13 cellular contexts compared by ENCODE assay signal in the genomic region with DNA sequence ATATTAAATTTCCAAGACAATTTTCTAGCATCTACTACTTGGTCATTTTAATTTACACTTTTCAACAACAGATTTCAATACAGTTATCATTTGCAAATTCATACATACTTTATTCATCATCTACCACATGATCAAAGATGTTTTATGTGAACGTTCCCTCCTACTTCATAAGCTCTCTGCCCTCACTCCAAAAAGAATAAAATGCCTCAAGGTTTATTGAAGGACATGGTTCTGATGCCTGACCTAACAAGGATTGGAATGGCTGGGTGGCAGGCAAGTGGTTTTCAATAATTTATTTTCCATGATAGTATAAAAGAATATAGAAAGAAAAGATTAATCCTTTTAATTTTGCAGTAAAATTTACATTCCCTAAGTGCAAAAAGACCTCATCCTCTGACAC. TPM values are rescaled to one million over a fixed set of nuclear protein-coding genes. Genes with fewer than 3 reads are reported as not detected.
DNase-seq lines count a peak whose midpoint lies in the region; ATAC-seq and TF ChIP-seq lines count a peak whose summit lies in the region.
"Had no signal": no experiment of that assay in that cellular context is flagged by ENCODE, and none has a peak within 500 bp of the region (broad histone marks: within the 10 kb centered on the region; RNA-seq: fewer than 3 reads in every experiment).

No MANE protein-coding gene starts in this region.

- H3K9me2 ChIP-seq in OCI-LY7 (ENCODE audit: insufficient read depth, low read length) = no peaks in the 10 kb centered on the region

- CTCF ChIA-PET in HEK293 (lab: Yijun Ruan, JAX) = interaction anchor here (0.6 to 1.1 kb wide), 3 partner anchors 44 to 213 kb away, joined by 3 read pairs; no protein-coding TSS in a partner anchor
- CTCF ChIA-PET in OCI-LY7 (lab: Charles Lee; ENCODE audit: unreplicated experiment) = no interaction called here

- H3K4me3 ChIP-seq in HEK293 (ENCODE audit: low read depth, low read length) = peak overlapping the region; percentile 98
- H3K4me3 ChIP-seq in OCI-LY7 (ENCODE audit: low read depth, low read length, poor library complexity, severe bottlenecking) = peak overlapping the region; percentile 91
- H3K4me3 ChIP-seq in gastroesophageal sphincter = no peak overlapping the region
- no peak overlapping the region for H3K4me3 ChIP-seq in tibial nerve
- H3K4me3 ChIP-seq: colonic mucosa had no signal

- peaks cover 17% of the 10 kb centered on the region; the same call in 1 of the 2 replicates for H4K20me1 ChIP-seq in OCI-LY7 (ENCODE audit: insufficient read depth, low read length)

- TF ChIP-seq EP300 in gastroesophageal sphincter (IDR thresholded peaks at IDR 0.05) = no peak
- TF ChIP-seq EP300 in tibial nerve (IDR thresholded peaks at IDR 0.05) = no peak

- peak overlapping the region; percentile 77 for H3K4me2 ChIP-seq in OCI-LY7 (ENCODE audit: low read length)

- H3K27ac ChIP-seq in HEK293 (ENCODE audit: extremely low read depth, low read depth, low read length) (no peak overlapping the region), OCI-LY7 (ENCODE audit: low read depth, low read length, poor library complexity, severe bottlenecking) (no peak overlapping the region), gastroesophageal sphincter (peak overlapping the region in 3 of 4 donors; percentile 98 to 99 (median 98)), tibial nerve (peak overlapping the region in 2 of 4 donors; percentile 98)
- H3K27ac ChIP-seq: colonic mucosa, suprapubic skin had no signal

- intact Hi-C loops in OCI-LY7 (cut with micrococcal nuclease; ENCODE audit: unreplicated experiment) = loop anchor here (5.0 kb wide), 2 partner anchors 67 to 103 kb away; no protein-coding TSS in a partner anchor

- H3K36me3 ChIP-seq in HEK293 (ENCODE audit: control insufficient read depth in 2 of 2, insufficient read depth in 1 of 2, low read length in 2 of 2) (peaks cover 0 to 2% of the 10 kb centered on the region in 2 experiments; a peak in 1 of 3 replicates), OCI-LY7 (ENCODE audit: insufficient read depth, low read length) (peaks cover 38% of the 10 kb centered on the region), gastroesophageal sphincter (no peaks in the 10 kb centered on the region), tibial nerve (no peaks in the 10 kb centered on the region)
- H3K36me3 ChIP-seq: colonic mucosa, suprapubic skin had no signal

- DNase-seq in DMS 273 (lab: John Stamatoyannopoulos, UW; ENCODE audit: unreplicated experiment) (peak; percentile 74), OCI-LY7 (ENCODE audit: low spot score) (no peak), tibial nerve (ENCODE audit: low spot score in 2 of 2) (no peak), glomerular visceral epithelial cell (ENCODE audit: extremely low spot score) (no peak)
- DNase-seq: activated T-cell treated with anti-CD3 and anti-CD28 coated beads, Interleukin-2, amount 50 U/mL, for 48 hours; CD4-positive, alpha-beta memory T cell; colonic mucosa had no signal

- H3K9me3 ChIP-seq in HEK293 (ENCODE audit: control insufficient read depth, insufficient read depth, low read depth, low read length) (no peaks in the 10 kb centered on the region), OCI-LY7 (ENCODE audit: low read length) (no peaks in the 10 kb centered on the region), gastroesophageal sphincter (no peaks in the 10 kb centered on the region), tibial nerve (no peaks in the 10 kb centered on the region)
- H3K9me3 ChIP-seq: colonic mucosa, suprapubic skin had no signal

- POLR2A ChIA-PET in HEK293 (lab: Yijun Ruan, JAX) = interaction anchor here (1.0 kb wide), 1 partner anchor 14 kb away, joined by 3 read pairs; no protein-coding TSS in a partner anchor
- POLR2A ChIA-PET in OCI-LY7 (lab: Charles Lee) = interaction anchor here (0.7 to 0.9 kb wide), 3 partner anchors 17 to 538 kb away, joined by 3 to 4 read pairs (median 4); no protein-coding TSS in a partner anchor

- WGBS in gastroesophageal sphincter (ENCODE audit: low coverage in 1 of 2), 2 donors = 8 to 29% methylated on average over 1 of the region's 1 CpG
- WGBS in tibial nerve, 2 donors = 34 to 37% methylated on average over 1 of the region's 1 CpG

- no peak overlapping the region for H2AFZ ChIP-seq in OCI-LY7 (ENCODE audit: low read length)

- H3K27me3 ChIP-seq in gastroesophageal sphincter (no peaks in the 10 kb centered on the region), tibial nerve (peaks cover 0 to 6% of the 10 kb centered on the region in 2 donors)
- H3K27me3 ChIP-seq: colonic mucosa, suprapubic skin had no signal

- H3K4me1 ChIP-seq in HEK293 (ENCODE audit: control insufficient read depth, insufficient read depth, low read length) (peaks cover 10% of the 10 kb centered on the region; the same call in 1 of the 2 replicates), OCI-LY7 (ENCODE audit: insufficient read depth, low read length, poor library complexity, severe bottlenecking) (peaks cover 43% of the 10 kb centered on the region), gastroesophageal sphincter (peaks cover 0 to 59% (median 0%) of the 10 kb centered on the region in 3 donors), tibial nerve (peaks cover 0 to 23% (median 0%) of the 10 kb centered on the region in 4 donors)
- H3K4me1 ChIP-seq: colonic mucosa had no signal

- TF ChIP-seq POLR2A in gastroesophageal sphincter (IDR thresholded peaks at IDR 0.05) (no peak), tibial nerve (IDR thresholded peaks at IDR 0.05) (no peak)

- ATAC-seq in gastroesophageal sphincter (no peak), GM19324 (IDR thresholded peaks at IDR 0.05; ENCODE audit: low FRiP score, unreplicated experiment) (no peak), GM19467 (IDR thresholded peaks at IDR 0.05; ENCODE audit: unreplicated experiment) (no peak)
- ATAC-seq: HCT116 had no signal

- H3K79me2 ChIP-seq in OCI-LY7 (ENCODE audit: insufficient read depth, low read depth, low read length) = peaks cover 32% of the 10 kb centered on the region

- BruUV-seq in OCI-LY7 (replicated peaks; lab: Mats Ljungman, UMichigan) = no TSS peak

- TF ChIP-seq CTCF in HEK293 (tag by site-specific recombination; IDR thresholded peaks at IDR 0.05) (no peak), OCI-LY7 (conservative IDR thresholded peaks at IDR 0.05; ENCODE audit: low read length) (no peak), gastroesophageal sphincter (IDR thresholded peaks at IDR 0.05) (no peak), tibial nerve (IDR thresholded peaks at IDR 0.05) (no peak)

TF ChIP-seq in HEK293, 187 proteins besides CTCF, POLR2A, EP300 and RAD21:
- TF ChIP-seq ZFHX2 (tag by site-specific recombination; conservative IDR thresholded peaks at IDR 0.05) (no peak), ZFP69B (tag by site-specific recombination; IDR thresholded peaks at IDR 0.05) (no peak), SETDB1 (IDR thresholded peaks at IDR 0.05; ENCODE audit: insufficient read length, low read length) (no peak), PRDM6 (tag by site-specific recombination; IDR thresholded peaks at IDR 0.05) (peak; percentile 40; the same call in 1 of the 2 replicates), FEZF1 (tag by site-specific recombination; IDR thresholded peaks at IDR 0.05) (0 out of 2 replicates have a peak, but pooled peaks have one; percentile 18)

RNA-seq across cellular contexts. Expression of gene CDKN2C, which starts 5.4 kb away (rescaled TPM):
- total RNA-seq in OCI-LY7 (2014; rRNA removed; shearing (Covaris generic)) = 46.6 and 55.6 TPM in 2 replicates
- total RNA-seq in OCI-LY7 (2022) (71.0 and 81.2 TPM in 2 replicates), gastroesophageal sphincter (10 to 100 TPM; 21.1 to 52.1 (median 38.8) TPM), tibial nerve (10 to 100 TPM; 16.1 to 30.2 (median 28.5) TPM)

RNA-seq across cellular contexts. Expression of gene FAF1, which starts 15.4 kb away (rescaled TPM):
- 42.3 and 57.5 TPM in 2 replicates for total RNA-seq in OCI-LY7 (2014; rRNA removed; shearing (Covaris generic))
- total RNA-seq in OCI-LY7 (2022) (113 and 114 TPM in 2 replicates), gastroesophageal sphincter (10 to 100 TPM; 60.4 to 89.0 (median 67.8) TPM), tibial nerve (10 to 100 TPM; 25.1 to 55.7 (median 38.8) TPM)

Comparison
In these comparisons a context has a peak if more than half of its experiments do, and no peak if none do; other contexts are left out.
1. H3K27ac ChIP-seq: peak in gastroesophageal sphincter (3 of 4); none in HEK293 (single experiment) and OCI-LY7 (single experiment).
2. H3K4me3 ChIP-seq: peak in HEK293 (single experiment) and OCI-LY7 (single experiment); none in gastroesophageal sphincter (0 of 2) and tibial nerve (0 of 4).